Comparison of ENCODE assay signal across 17 cellular contexts in the genomic region with DNA sequence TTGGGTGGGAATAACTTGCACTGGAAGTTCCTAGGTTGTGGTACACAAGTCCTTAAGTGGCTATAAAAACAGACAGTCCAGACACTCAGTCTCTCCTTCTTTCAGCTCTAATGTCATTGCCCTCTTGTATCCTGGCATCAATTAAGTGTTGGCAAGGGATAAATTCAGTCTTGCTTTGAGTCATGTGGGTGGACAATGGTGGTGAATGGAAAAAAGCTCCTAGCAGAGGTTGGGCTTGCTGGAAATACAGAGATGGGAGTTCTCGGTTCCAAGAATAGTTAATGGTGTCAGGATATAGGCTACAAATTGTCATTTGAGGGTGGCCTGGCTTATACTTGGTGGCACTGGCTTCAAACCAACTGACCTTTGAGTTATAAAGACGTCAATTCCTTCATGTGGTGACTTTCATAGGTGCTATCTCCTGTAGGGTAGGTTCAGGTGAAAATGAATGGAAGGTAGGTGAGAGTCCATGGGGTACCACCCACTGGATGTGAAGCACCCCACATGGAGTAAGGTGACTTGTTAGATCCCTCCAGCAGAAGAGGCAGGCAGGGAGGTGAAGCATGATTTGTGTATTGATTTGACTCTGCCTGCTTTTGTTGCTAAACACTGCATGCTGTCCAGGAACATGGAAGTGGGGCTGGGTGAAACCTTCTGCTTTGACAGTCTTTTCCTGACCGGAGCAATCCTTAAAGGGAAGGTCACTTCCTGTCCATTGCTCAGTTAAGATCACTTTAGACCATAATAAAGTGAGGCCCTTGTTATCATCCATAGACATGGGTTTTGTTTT.
"Had no signal": no experiment of that assay in that cellular context is flagged by ENCODE, and none has a peak within 500 bp of the region (broad histone marks: within the 10 kb centered on the region; RNA-seq: fewer than 3 reads in every experiment).

No MANE protein-coding gene starts in this region.

- DNase-seq: cerebellar nuclear complex; effector memory CD8-positive, alpha-beta T cell; foreskin fibroblast; lower lobe of right lung; mesenchymal stem cell; midbrain; psoas muscle; retina; stimulated activated CD4-positive, alpha-beta T cell treated with anti-CD3 and anti-CD28 coated beads, Interleukin-2, amount 100 ng/mL, for 48 hours; stimulated activated naive CD4-positive, alpha-beta T cell treated with Interleukin-2 at 50 U/mL for 16 hours had no signal

- H3K27me3 ChIP-seq: esophagus muscularis mucosa, hepatocyte had no signal

- H3K4me1 ChIP-seq: lower lobe of right lung had no signal

- H3K9me3 ChIP-seq: esophagus muscularis mucosa, lower lobe of right lung, psoas muscle had no signal

- H3K4me3 ChIP-seq: esophagus muscularis mucosa, hepatocyte, lower lobe of right lung, psoas muscle, smooth muscle cell had no signal

- H3K36me3 ChIP-seq: esophagus muscularis mucosa, lower lobe of right lung had no signal

- H3K27ac Mint-ChIP-seq: dendritic cell treated with granulocyte-macrophage colony-stimulating factor and Interleukin-4, amounts not matched to agents 40 ng/mL and 50 ng/mL, for 4 days; effector memory CD8-positive, alpha-beta T cell; natural killer cell treated with Interleukin-12 subunit alpha and Interleukin-12 subunit beta and Interleukin-15 and Interleukin-18, amount 100 ng/mL, for 72 hours had no signal

- FAIRE-seq: colon had no signal

- H3K27ac ChIP-seq: epithelial cell of prostate, esophagus muscularis mucosa, hepatocyte, lower lobe of right lung, psoas muscle had no signal

- H3K4me3 Mint-ChIP-seq: dendritic cell treated with granulocyte-macrophage colony-stimulating factor and Interleukin-4, amounts not matched to agents 40 ng/mL and 50 ng/mL, for 4 days; effector memory CD8-positive, alpha-beta T cell; natural killer cell treated with Interleukin-12 subunit alpha and Interleukin-12 subunit beta and Interleukin-15 and Interleukin-18, amount 100 ng/mL, for 72 hours had no signal

- H3K36me3 Mint-ChIP-seq: natural killer cell treated with Interleukin-12 subunit alpha and Interleukin-12 subunit beta and Interleukin-15 and Interleukin-18, amount 100 ng/mL, for 72 hours had no signal

- H3K9me3 Mint-ChIP-seq: effector memory CD8-positive, alpha-beta T cell; natural killer cell treated with Interleukin-12 subunit alpha and Interleukin-12 subunit beta and Interleukin-15 and Interleukin-18, amount 100 ng/mL, for 72 hours had no signal

- ATAC-seq: effector memory CD8-positive, alpha-beta T cell; lower lobe of right lung; natural killer cell treated with Interleukin-12 subunit alpha and Interleukin-12 subunit beta and Interleukin-15 and Interleukin-18, amount 100 ng/mL, for 72 hours; psoas muscle had no signal
